In genomic region chr22:42069801-42070516, GRCh38 we compare ENCODE assay signal across 8 cellular contexts. TPM values are rescaled to one million over a fixed set of nuclear protein-coding genes. Genes with fewer than 3 reads are reported as not detected.
A peak's percentile ranks its signal among the peaks of the same experiment; 100 is the strongest.
DNase-seq lines count a peak whose midpoint lies in the region; ATAC-seq, FAIRE-seq and TF ChIP-seq lines count a peak whose summit lies in the region.

No MANE protein-coding gene starts in this region.

- H3K36me3 ChIP-seq in GM12878 (ENCODE audit: control insufficient read depth in 2 of 2, insufficient read depth in 2 of 2, low read length in 1 of 2) (peaks cover 8 to 13% of the 10 kb centered on the region in 2 experiments), kidney (ENCODE audit: control insufficient read depth in 1 of 2, insufficient read depth in 2 of 2, low read length in 2 of 2) (peaks cover 0 to 3% of the 10 kb centered on the region in 2 donors), stomach smooth muscle (ENCODE audit: control insufficient read depth in 2 of 2, insufficient read depth in 2 of 2, low read length in 2 of 2) (peaks cover 13 to 21% of the 10 kb centered on the region in 2 donors)

- TF ChIP-seq EP300 in GM12878 (IDR thresholded peaks at IDR 0.05; ENCODE audit: borderline replicate concordance in 1 of 2, control insufficient read depth in 1 of 2, low read depth in 2 of 2, low read length in 2 of 2) = no peak

- RAD21 ChIA-PET in GM12878 (lab: Charles Lee; ENCODE audit: unreplicated experiment) = interaction anchor here (1.0 to 1.6 kb wide), 8 partner anchors 8 to 374 kb away, joined by 3 to 5 read pairs (median 4); partner anchors contain the start of gene NDUFA6

- H3K4me3 Mint-ChIP-seq in activated naive CD4-positive, alpha-beta T cell treated with anti-CD3 and anti-CD28 coated beads, Interleukin-2, amount 50 U/mL, for 24 hours = peak overlapping the region; percentile 90

- in situ Hi-C loops in GM12878 (cut with MboI) = no loop called here

- TSS peak; percentile 90 for BruUV-seq in GM12878 (replicated peaks; lab: Mats Ljungman, UMichigan)

- peaks cover 2% of the 10 kb centered on the region; the same call in 1 of the 2 replicates for H4K20me1 ChIP-seq in GM12878 (ENCODE audit: control insufficient read depth, insufficient read depth)

- H3K27me3 ChIP-seq in GM12878 (replicated peaks in 1 of 2; ENCODE audit: control insufficient read depth in 2 of 2, insufficient read depth in 2 of 2, low read length in 1 of 2) = no peaks in the 10 kb centered on the region
- H3K27me3 ChIP-seq in stomach smooth muscle (ENCODE audit: control insufficient read depth in 1 of 2, insufficient read depth in 2 of 2, low read length in 2 of 2) = no peaks in the 10 kb centered on the region

- 7% methylated on average over 19 of the region's 19 CpGs for WGBS in GM12878 (ENCODE audit: insufficient coverage, insufficient replicate concordance, low lambda C conversion rate, missing lambda C conversion rate)

- peak overlapping the region; percentile 99 for H2AFZ ChIP-seq in GM12878 (ENCODE audit: control insufficient read depth, low read depth, low read length)

- POLR2A ChIA-PET in GM12878 (lab: Charles Lee) = interaction anchor here (0.6 to 3.0 kb wide), 5 partner anchors 9 to 39 kb away, joined by 3 to 21 read pairs (median 6); partner anchors contain the start of genes NDUFA6 and SMDT1

- H3K36me3 Mint-ChIP-seq in activated naive CD4-positive, alpha-beta T cell treated with anti-CD3 and anti-CD28 coated beads, Interleukin-2, amount 50 U/mL, for 24 hours = peaks cover 2% of the 10 kb centered on the region

- peaks cover 42% of the 10 kb centered on the region for H3K4me1 Mint-ChIP-seq in activated naive CD4-positive, alpha-beta T cell treated with anti-CD3 and anti-CD28 coated beads, Interleukin-2, amount 50 U/mL, for 24 hours

- CTCF ChIA-PET in GM12878 (lab: Yijun Ruan, JAX) = interaction anchor here (0.6 to 1.9 kb wide), 6 partner anchors 11 to 514 kb away, joined by 3 to 8 read pairs (median 6); partner anchors contain the start of gene NDUFA6

- H3K9me3 ChIP-seq in GM12878 (replicated peaks; ENCODE audit: control insufficient read depth, insufficient read depth, low read length) (no peaks in the 10 kb centered on the region), kidney (ENCODE audit: control insufficient read depth in 1 of 2, low read length in 2 of 2) (no peaks in the 10 kb centered on the region), stomach smooth muscle (ENCODE audit: control insufficient read depth in 2 of 2, low read length in 2 of 2) (no peaks in the 10 kb centered on the region)

- peak; percentile 57 for FAIRE-seq in GM12878 (lab: Jason Lieb, UNC)
- FAIRE-seq in kidney (lab: Jason Lieb, UNC) = no peak

- H3K9me3 Mint-ChIP-seq in activated naive CD4-positive, alpha-beta T cell treated with anti-CD3 and anti-CD28 coated beads, Interleukin-2, amount 50 U/mL, for 24 hours = no peaks in the 10 kb centered on the region

- no peaks in the 10 kb centered on the region for H3K27me3 Mint-ChIP-seq in activated naive CD4-positive, alpha-beta T cell treated with anti-CD3 and anti-CD28 coated beads, Interleukin-2, amount 50 U/mL, for 24 hours

- peak; percentile 38 for ATAC-seq in GM12878
- no peak for ATAC-seq in HG03457 (IDR thresholded peaks at IDR 0.05; ENCODE audit: unreplicated experiment)
- ATAC-seq in HG02973 (IDR thresholded peaks at IDR 0.05; ENCODE audit: unreplicated experiment) = no peak

- H3K27ac Mint-ChIP-seq in activated naive CD4-positive, alpha-beta T cell treated with anti-CD3 and anti-CD28 coated beads, Interleukin-2, amount 50 U/mL, for 24 hours = peak overlapping the region; percentile 65

- peak overlapping the region; percentile 85 for H3K9ac ChIP-seq in GM12878 (ENCODE audit: control insufficient read depth, insufficient read depth, low read length)
- peak overlapping the region; percentile 45 to 82 for H3K9ac ChIP-seq in kidney (ENCODE audit: low read length in 2 of 2)
- H3K9ac ChIP-seq in stomach smooth muscle (ENCODE audit: low read length in 2 of 2) = peak overlapping the region; percentile 83 to 85

- H3K27ac ChIP-seq in GM12878 (ENCODE audit: control insufficient read depth, insufficient read depth) (peak overlapping the region; percentile 88), kidney (ENCODE audit: low read depth in 2 of 2, low read length in 2 of 2) (peak overlapping the region; percentile 90 to 93), stomach smooth muscle (ENCODE audit: low read length) (peak overlapping the region; percentile 88)

- TF ChIP-seq POLR2A in GM12878 (IDR thresholded peaks at IDR 0.05; ENCODE audit: low read depth, low read length) = no peak

- H3K4me3 ChIP-seq in GM12878 (peak overlapping the region; percentile 83), kidney (ENCODE audit: low read length in 2 of 2) (peak overlapping the region; percentile 73 to 74), stomach smooth muscle (ENCODE audit: low read length in 2 of 2) (peak overlapping the region; percentile 80 to 86)

- H3K4me1 ChIP-seq in GM12878 (ENCODE audit: control insufficient read depth, insufficient read depth, low read length) (peaks cover 19% of the 10 kb centered on the region), kidney (ENCODE audit: control insufficient read depth in 1 of 2, insufficient read depth in 1 of 2, low read depth in 1 of 2, low read length in 2 of 2) (peaks cover 10 to 19% of the 10 kb centered on the region in 2 donors), stomach smooth muscle (ENCODE audit: control insufficient read depth, insufficient read depth, low read length) (peaks cover 38% of the 10 kb centered on the region)

- no peak for TF ChIP-seq RAD21 in GM12878 (IDR thresholded peaks at IDR 0.05; ENCODE audit: insufficient read depth, low read depth, low read length)

- intact Hi-C loops in GM12878 (cut with micrococcal nuclease; ENCODE audit: unreplicated experiment) = loop anchor here (5.0 kb wide), 1 partner anchor 103 kb away; the partner anchor contains the start of gene SEPTIN3
- intact Hi-C loops in kidney (cut with DNase I) = no loop called here

- DNase-seq in activated naive CD4-positive, alpha-beta T cell treated with anti-CD3 and anti-CD28 coated beads, Interleukin-2, amount 50 U/mL, for 16 hours = no peak
- DNase-seq in Kasumi-1 (lab: John Stamatoyannopoulos, UW) (peak; percentile 48 to 54), GM12878 (ENCODE audit: low read depth, low spot score) (no peak), kidney (peak; percentile 72)

- TF ChIP-seq CTCF in GM12878 (IDR thresholded peaks at IDR 0.05 in 2 of 3, conservative IDR thresholded peaks at IDR 0.05 in 1 of 3; ENCODE audit: control insufficient read depth in 2 of 3, extremely low read depth in 1 of 3, insufficient read depth in 1 of 3, low read depth in 3 of 3, low read length in 3 of 3) (no peak), kidney (IDR thresholded peaks at IDR 0.05; ENCODE audit: borderline replicate concordance, extremely low read depth, insufficient read depth) (no peak)

- H3K79me2 ChIP-seq in GM12878 (ENCODE audit: control insufficient read depth, insufficient read depth, low read length) = peaks cover 10% of the 10 kb centered on the region

- peak overlapping the region; percentile 82 for H3K4me2 ChIP-seq in GM12878 (ENCODE audit: control insufficient read depth, insufficient read depth)

- SMC1A ChIA-PET in GM12878 (lab: Charles Lee; ENCODE audit: uncharacterized antibody, unreplicated experiment) = interaction anchor here (1.0 to 2.6 kb wide), 7 partner anchors 10 to 103 kb away, joined by 3 to 11 read pairs (median 3); partner anchors contain the start of gene SMDT1

RNA-seq across cellular contexts. Expression of gene NAGA, which starts 0.7 kb away (rescaled TPM):
- total RNA-seq in GM12878 (2013; cell fraction: nucleolus; rRNA removed) = 31.8 and 35.6 TPM in 2 replicates
- 45.9 and 46.0 TPM in 2 replicates for total RNA-seq in GM12878 (2014; rRNA removed)
- total RNA-seq in GM12878 (2014; rRNA removed; fragmentation: Illumina TruSeq; extraction: Trizol) = 22.7 and 23.1 TPM in 2 replicates
- 33.9 and 34.4 TPM in 2 replicates for total RNA-seq in GM12878 (2021)
- polyA plus RNA-seq in GM12878 (2011; ENCODE audit: low read depth) = 15.3 TPM
- 14.5 and 29.8 TPM in 2 replicates for polyA plus RNA-seq in GM12878 (2011; rRNA removed)
- polyA plus RNA-seq in GM12878 (2011; cell fraction: cytosol; rRNA removed) = 32.6 and 39.1 TPM in 2 replicates
- polyA plus RNA-seq in GM12878 (2011; cell fraction: nucleus; rRNA removed) = 27.5 and 33.9 TPM in 2 replicates
- 22.8 and 25.4 TPM in 2 replicates for polyA plus RNA-seq in GM12878 (2012)
- polyA plus RNA-seq in GM12878 (2014; fragmentation: Illumina TruSeq; extraction: Trizol) = 19.6 and 32.6 TPM in 2 replicates
- polyA plus RNA-seq in GM12878 (2014; fragmentation: Nextera tagmentation; extraction: Ambion mirVana) = 1 to 10 TPM; 9.3 to 9.8 TPM
- 43.7 and 45.0 TPM in 2 replicates for polyA plus RNA-seq in GM12878 (2014; rRNA removed)
- 10 to 100 TPM; 34.1 to 39.0 TPM for polyA plus RNA-seq in GM12878 (2016; fragmentation: Nextera tagmentation; extraction: Ambion mirVana)
- polyA minus RNA-seq in GM12878 (2011; rRNA and poly(A)+ RNA removed) = 28.5 and 39.0 TPM in 2 replicates
- 11.8 and 13.0 TPM in 2 replicates for polyA minus RNA-seq in GM12878 (2011; cell fraction: cytosol; rRNA and poly(A)+ RNA removed)
- 9.7 and 13.9 TPM in 2 replicates for polyA minus RNA-seq in GM12878 (2011; cell fraction: nucleus; rRNA and poly(A)+ RNA removed)
- 29.8 TPM for total RNA-seq in kidney
- polyA plus RNA-seq in kidney (ENCODE audit: insufficient read depth, low read depth, low replicate concordance) = 27.0 TPM

RNA-seq across cellular contexts. Expression of gene PHETA2, which starts 4.1 kb away (rescaled TPM):
- total RNA-seq in GM12878 (2013; cell fraction: nucleolus; rRNA removed) = 0.27 TPM in 1 of 2 replicates, not detected in the other
- total RNA-seq in GM12878 (2014; rRNA removed) = 2.3 and 3.6 TPM in 2 replicates
- 1.3 and 1.4 TPM in 2 replicates for total RNA-seq in GM12878 (2014; rRNA removed; fragmentation: Illumina TruSeq; extraction: Trizol)
- total RNA-seq in GM12878 (2021) = 2.0 and 2.6 TPM in 2 replicates
- 0.64 TPM for polyA plus RNA-seq in GM12878 (2011; ENCODE audit: low read depth)
- 0.16 and 0.17 TPM in 2 replicates for polyA plus RNA-seq in GM12878 (2011; rRNA removed)
- 0.25 and 0.27 TPM in 2 replicates for polyA plus RNA-seq in GM12878 (2011; cell fraction: cytosol; rRNA removed)
- polyA plus RNA-seq in GM12878 (2011; cell fraction: nucleus; rRNA removed) = 0.45 and 0.47 TPM in 2 replicates
- 1.2 and 1.4 TPM in 2 replicates for polyA plus RNA-seq in GM12878 (2012)
- 1.5 and 1.7 TPM in 2 replicates for polyA plus RNA-seq in GM12878 (2014; fragmentation: Illumina TruSeq; extraction: Trizol)
- polyA plus RNA-seq in GM12878 (2014; fragmentation: Nextera tagmentation; extraction: Ambion mirVana) = under 1 TPM; 0.03 to 0.18 TPM
- 3.2 and 3.3 TPM in 2 replicates for polyA plus RNA-seq in GM12878 (2014; rRNA removed)
- polyA plus RNA-seq in GM12878 (2016; fragmentation: Nextera tagmentation; extraction: Ambion mirVana) = 1 to 10 TPM; 1.9 to 2.2 TPM
- 0.15 and 0.26 TPM in 2 replicates for polyA minus RNA-seq in GM12878 (2011; rRNA and poly(A)+ RNA removed)
- not detected in 2 replicates for polyA minus RNA-seq in GM12878 (2011; cell fraction: cytosol; rRNA and poly(A)+ RNA removed)
- 0.12 and 0.29 TPM in 2 replicates for polyA minus RNA-seq in GM12878 (2011; cell fraction: nucleus; rRNA and poly(A)+ RNA removed)
- total RNA-seq in kidney = 10.4 TPM
- 6.3 TPM for polyA plus RNA-seq in kidney (ENCODE audit: insufficient read depth, low read depth, low replicate concordance)

RNA-seq across cellular contexts. Expression of gene SMDT1, which starts 9.5 kb away (rescaled TPM):
- total RNA-seq in GM12878 (2013; cell fraction: nucleolus; rRNA removed) = 14.8 and 21.3 TPM in 2 replicates
- total RNA-seq in GM12878 (2014; rRNA removed) (13.7 and 19.7 TPM in 2 replicates), GM12878 (2014; rRNA removed; fragmentation: Illumina TruSeq; extraction: Trizol) (15.4 and 19.7 TPM in 2 replicates), GM12878 (2021) (133 and 140 TPM in 2 replicates), kidney (113 TPM)
- polyA plus RNA-seq in GM12878 (2011; ENCODE audit: low read depth) = 50.1 TPM
- polyA plus RNA-seq in GM12878 (2011; rRNA removed) (57.4 and 69.4 TPM in 2 replicates), GM12878 (2014; fragmentation: Illumina TruSeq; extraction: Trizol) (25.0 and 27.8 TPM in 2 replicates), GM12878 (2014; fragmentation: Nextera tagmentation; extraction: Ambion mirVana) (10 to 100 TPM; 25.5 to 63.1 TPM), GM12878 (2014; rRNA removed) (106 and 108 TPM in 2 replicates), GM12878 (2016; fragmentation: Nextera tagmentation; extraction: Ambion mirVana) (100 to 1,000 TPM; 163 to 176 TPM), kidney (ENCODE audit: insufficient read depth, low read depth, low replicate concordance) (264 TPM)
- 82.2 and 83.3 TPM in 2 replicates for polyA plus RNA-seq in GM12878 (2011; cell fraction: cytosol; rRNA removed)
- 28.4 and 35.8 TPM in 2 replicates for polyA plus RNA-seq in GM12878 (2011; cell fraction: nucleus; rRNA removed)
- 162 and 211 TPM in 2 replicates for polyA plus RNA-seq in GM12878 (2012)
- 7.9 and 23.0 TPM in 2 replicates for polyA minus RNA-seq in GM12878 (2011; rRNA and poly(A)+ RNA removed)
- 8.6 and 8.8 TPM in 2 replicates for polyA minus RNA-seq in GM12878 (2011; cell fraction: cytosol; rRNA and poly(A)+ RNA removed)
- 7.6 and 12.1 TPM in 2 replicates for polyA minus RNA-seq in GM12878 (2011; cell fraction: nucleus; rRNA and poly(A)+ RNA removed)

RNA-seq across cellular contexts. Expression of gene NDUFA6, which starts 20.6 kb away (rescaled TPM):
- total RNA-seq in GM12878 (2013; cell fraction: nucleolus; rRNA removed) = 13.3 and 17.6 TPM in 2 replicates
- total RNA-seq in GM12878 (2014; rRNA removed) (87.9 and 94.9 TPM in 2 replicates), GM12878 (2014; rRNA removed; fragmentation: Illumina TruSeq; extraction: Trizol) (104 and 116 TPM in 2 replicates), GM12878 (2021) (85.9 and 101 TPM in 2 replicates), kidney (69.0 TPM)
- polyA plus RNA-seq in GM12878 (2011; ENCODE audit: low read depth) = 103 TPM
- polyA plus RNA-seq in GM12878 (2011; rRNA removed) (134 and 200 TPM in 2 replicates), GM12878 (2014; fragmentation: Illumina TruSeq; extraction: Trizol) (67.2 and 92.3 TPM in 2 replicates), GM12878 (2014; fragmentation: Nextera tagmentation; extraction: Ambion mirVana) (100 to 1,000 TPM; 473 to 511 TPM), GM12878 (2014; rRNA removed) (123 and 124 TPM in 2 replicates), GM12878 (2016; fragmentation: Nextera tagmentation; extraction: Ambion mirVana) (100 to 1,000 TPM; 302 to 320 TPM), kidney (ENCODE audit: insufficient read depth, low read depth, low replicate concordance) (317 TPM)
- polyA plus RNA-seq in GM12878 (2011; cell fraction: cytosol; rRNA removed) = 80.6 and 92.9 TPM in 2 replicates
- 48.1 and 55.6 TPM in 2 replicates for polyA plus RNA-seq in GM12878 (2011; cell fraction: nucleus; rRNA removed)
- polyA plus RNA-seq in GM12878 (2012) = 72.0 and 103 TPM in 2 replicates
- 20.6 and 28.6 TPM in 2 replicates for polyA minus RNA-seq in GM12878 (2011; rRNA and poly(A)+ RNA removed)
- polyA minus RNA-seq in GM12878 (2011; cell fraction: cytosol; rRNA and poly(A)+ RNA removed) = 13.6 and 15.0 TPM in 2 replicates
- 7.3 and 11.1 TPM in 2 replicates for polyA minus RNA-seq in GM12878 (2011; cell fraction: nucleus; rRNA and poly(A)+ RNA removed)

Comparison
In these comparisons a context has a peak if more than half of its experiments do, and no peak if none do; other contexts are left out.
1. DNase-seq: peak in Kasumi-1 (2 of 2) and kidney (single experiment); none in activated naive CD4-positive, alpha-beta T cell treated with anti-CD3 and anti-CD28 coated beads, Interleukin-2, amount 50 U/mL, for 16 hours (single experiment) and GM12878 (single experiment).
2. Peak in every context shown above with its lines, with median percentiles within 50 percentile points of each other: H3K27ac ChIP-seq, H3K4me3 ChIP-seq and H3K9ac ChIP-seq.